In the genomic region with DNA sequence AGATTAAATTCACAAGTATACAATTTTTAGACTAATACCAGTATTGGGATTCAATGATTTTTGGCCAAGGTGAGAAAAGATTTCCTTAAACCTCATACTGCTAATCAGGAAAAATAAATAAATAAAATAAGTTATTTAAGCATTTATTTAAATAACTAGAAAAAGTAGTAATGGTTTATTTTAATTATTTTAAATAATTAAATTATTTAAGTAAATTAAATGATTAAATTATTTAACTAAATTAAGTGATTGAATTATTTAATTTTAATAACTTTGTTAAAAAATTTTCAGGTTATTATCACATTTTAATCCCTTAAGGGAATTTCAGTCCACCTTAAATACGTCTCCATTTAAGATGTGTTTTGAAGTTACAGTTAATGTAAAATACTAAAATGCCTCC, we compare ENCODE assay signal across 15 cellular contexts.
DNase-seq lines count a peak whose midpoint lies in the region; ATAC-seq, FAIRE-seq and TF ChIP-seq lines count a peak whose summit lies in the region.
"Had no signal": no experiment of that assay in that cellular context is flagged by ENCODE, and none has a peak within 500 bp of the region (broad histone marks: within the 10 kb centered on the region; RNA-seq: fewer than 3 reads in every experiment).

No MANE protein-coding gene starts in this region.

- peaks cover 0 to 14% of the 10 kb centered on the region in 2 donors for H3K4me1 ChIP-seq in kidney (ENCODE audit: control insufficient read depth in 1 of 2, insufficient read depth in 1 of 2, low read depth in 1 of 2, low read length in 2 of 2)
- H3K4me1 ChIP-seq in lower lobe of right lung = peaks cover 11% of the 10 kb centered on the region
- H3K4me1 ChIP-seq: BLaER1 treated with 17β-estradiol and CSF1 and Interleukin-3, amounts not matched to agents 10 nM and 100 nM; HAP-1 had no signal

- H3K36me3 ChIP-seq in kidney (ENCODE audit: control insufficient read depth in 1 of 2, insufficient read depth in 2 of 2, low read length in 2 of 2) (no peaks in the 10 kb centered on the region), lower lobe of right lung (no peaks in the 10 kb centered on the region)
- H3K36me3 ChIP-seq: BLaER1 treated with 17β-estradiol and CSF1 and Interleukin-3, amounts not matched to agents 10 nM and 100 nM; HAP-1 had no signal

- no peak overlapping the region for H3K9ac ChIP-seq in kidney (ENCODE audit: low read length in 2 of 2)
- H3K9ac ChIP-seq: BLaER1 treated with 17β-estradiol and CSF1 and Interleukin-3, amounts not matched to agents 10 nM and 100 nM had no signal

- FAIRE-seq in RCC 7860 (lab: Jason Lieb, UNC) (peak; percentile 71), kidney (lab: Jason Lieb, UNC) (peak; percentile 82)
- FAIRE-seq: GM12891, H1, HepG2, HTR-8/SVneo had no signal

- H3K27me3 ChIP-seq in lower lobe of right lung (ENCODE audit: low read depth) = no peaks in the 10 kb centered on the region
- H3K27me3 ChIP-seq: BLaER1 treated with 17β-estradiol and CSF1 and Interleukin-3, amounts not matched to agents 10 nM and 100 nM had no signal

- TF ChIP-seq CTCF in VCaP (conservative IDR thresholded peaks at IDR 0.05) (no peak), kidney (IDR thresholded peaks at IDR 0.05; ENCODE audit: borderline replicate concordance, extremely low read depth, insufficient read depth) (no peak), lower lobe of right lung (IDR thresholded peaks at IDR 0.05) (no peak)

- H3K27ac ChIP-seq in VCaP (peak overlapping the region; percentile 88), kidney (ENCODE audit: low read depth in 2 of 2, low read length in 2 of 2) (no peak overlapping the region), lower lobe of right lung (no peak overlapping the region)
- H3K27ac ChIP-seq: BLaER1 treated with 17β-estradiol and CSF1 and Interleukin-3, amounts not matched to agents 10 nM and 100 nM had no signal

- intact Hi-C loops in kidney (cut with DNase I) = no loop called here
- intact Hi-C loops in lower lobe of right lung (cut with DNase I) = no loop called here

- no peak overlapping the region for H3K4me3 ChIP-seq in kidney (ENCODE audit: low read length in 2 of 2)
- no peak overlapping the region for H3K4me3 ChIP-seq in lower lobe of right lung
- H3K4me3 ChIP-seq: BLaER1 treated with 17β-estradiol and CSF1 and Interleukin-3, amounts not matched to agents 10 nM and 100 nM; HAP-1 had no signal

- ATAC-seq in lower lobe of right lung = no peak
- ATAC-seq in HG02610 (IDR thresholded peaks at IDR 0.05; ENCODE audit: unreplicated experiment) = no peak
- no peak for ATAC-seq in GM21786 (IDR thresholded peaks at IDR 0.05; ENCODE audit: unreplicated experiment)
- ATAC-seq: HepG2 had no signal

- DNase-seq in RCC 7860 (ENCODE audit: low spot score) = no peak
- DNase-seq in kidney = no peak
- no peak for DNase-seq in lower lobe of right lung
- DNase-seq: ACHN; CD4-positive, CD25-positive, alpha-beta regulatory T cell; DMS 273 treated with DMSO at 0.1 percent for 48 hours had no signal

- H3K9me3 ChIP-seq in kidney (ENCODE audit: control insufficient read depth in 1 of 2, low read length in 2 of 2) = no peaks in the 10 kb centered on the region
- peaks cover 7% of the 10 kb centered on the region for H3K9me3 ChIP-seq in lower lobe of right lung
